In genomic region chr3:32862247-32863013, GRCh38 we compare ENCODE assay signal across 1 cellular context.
TF ChIP-seq lines count a peak whose summit lies in the region.

No MANE protein-coding gene starts in this region.

TF ChIP-seq in GM12878, 131 proteins besides CTCF, POLR2A, EP300 and RAD21:
- no peak for TF ChIP-seq ZBTB33 (IDR thresholded peaks at IDR 0.05)
- no peak for TF ChIP-seq SP1 (IDR thresholded peaks at IDR 0.05; ENCODE audit: low read depth, low read length)
- TF ChIP-seq USF1 (IDR thresholded peaks at IDR 0.05; ENCODE audit: borderline replicate concordance, extremely low read length, insufficient read depth, low read depth, low read length) = no peak
- TF ChIP-seq ETV6 (conservative IDR thresholded peaks at IDR 0.05 in 1 of 2, IDR thresholded peaks at IDR 0.05 in 1 of 2; ENCODE audit: borderline replicate concordance in 1 of 2, low read depth in 1 of 2) = no peak
- TF ChIP-seq KAT2A (conservative IDR thresholded peaks at IDR 0.05; ENCODE audit: control insufficient read depth, low read depth, low read length) = no peak
- no peak for TF ChIP-seq MTA2 (IDR thresholded peaks at IDR 0.05; ENCODE audit: low read depth)
- no peak for TF ChIP-seq PBX3 (IDR thresholded peaks at IDR 0.05; ENCODE audit: insufficient replicate concordance, low read depth, low read length)
- no peak for TF ChIP-seq KLF5 (IDR thresholded peaks at IDR 0.05; ENCODE audit: partially characterized antibody)
- TF ChIP-seq ATF3 (IDR thresholded peaks at IDR 0.05; ENCODE audit: borderline replicate concordance, extremely low read depth, low read depth, low read length) = no peak
- TF ChIP-seq RBBP5 (conservative IDR thresholded peaks at IDR 0.05) = no peak
- TF ChIP-seq RFX5 (IDR thresholded peaks at IDR 0.05; ENCODE audit: low read depth, low read length) = no peak
- TF ChIP-seq BACH1 (IDR thresholded peaks at IDR 0.05; ENCODE audit: borderline replicate concordance) = no peak
TF ChIP-seq in GM12878: peak in this region for 0.
